ENCODE assay signal across 21 cellular contexts in the genomic region with DNA sequence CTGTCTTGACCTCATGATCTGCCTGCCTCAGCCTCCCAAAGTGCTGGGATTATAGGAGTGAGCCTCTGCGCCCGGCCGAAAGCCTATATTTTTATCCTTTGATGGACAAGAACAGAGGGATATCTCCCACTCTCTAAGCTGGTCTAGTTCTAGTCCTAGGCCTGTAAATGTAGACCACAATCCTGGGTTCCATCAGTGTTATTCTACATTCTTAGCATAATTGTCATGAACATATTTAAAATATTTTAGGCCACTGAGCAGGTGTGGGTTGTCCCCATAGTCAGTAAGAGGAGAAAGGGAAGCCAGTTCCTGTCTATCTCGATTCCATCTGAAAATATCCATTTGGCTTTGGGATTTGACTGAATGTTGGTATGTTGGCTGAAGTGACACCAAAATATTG.
"Had no signal": no experiment of that assay in that cellular context is flagged by ENCODE, and none has a peak within 500 bp of the region (broad histone marks: within the 10 kb centered on the region; RNA-seq: fewer than 3 reads in every experiment).

No MANE protein-coding gene starts in this region.

- H3K9me3 ChIP-seq: Peyer's patch, SJSA1 had no signal

- H3K4me1 ChIP-seq: Peyer's patch, SJSA1 had no signal

- H2AFZ ChIP-seq: PC-9 had no signal

- H3K4me3 ChIP-seq: PC-9, Peyer's patch, SJSA1, SK-N-MC had no signal

- H3K27me3 ChIP-seq: Peyer's patch, SJSA1 had no signal

- H3K36me3 ChIP-seq: Peyer's patch, SJSA1 had no signal

- DNase-seq: KBM-7, MM.1S, NCI-H1092 treated with DMSO at 0.1 percent for 48 hours, NCI-H1417, NCI-H1436 treated with DMSO at 0.1 percent for 48 hours, NCI-H1694, NCI-H187 treated with DMSO at 0.1 percent for 48 hours, NCI-H2081, NCI-H2107, NCI-H226, NCI-H446, NCI-H510A, NCI-H524 treated with DMSO at 0.1 percent for 48 hours, NCI-H69, NCI-H774, OCI-M1, PC-9, Peyer's patch, SHP77 treated with DMSO at 0.1 percent for 48 hours had no signal

- H3K27ac ChIP-seq: PC-9, Peyer's patch, SJSA1, SK-N-MC had no signal

- H3K4me2 ChIP-seq: PC-9 had no signal
